In genomic region chr4:79227896-79228295, GRCh38 we compare ENCODE assay signal across 32 cellular contexts.
DNase-seq lines count a peak whose midpoint lies in the region; ATAC-seq, FAIRE-seq and TF ChIP-seq lines count a peak whose summit lies in the region.
"Had no signal": no experiment of that assay in that cellular context is flagged by ENCODE, and none has a peak within 500 bp of the region (broad histone marks: within the 10 kb centered on the region; RNA-seq: fewer than 3 reads in every experiment).

No MANE protein-coding gene starts in this region.

- H3K4me3 ChIP-seq in liver (ENCODE audit: low read depth in 1 of 3, low read length in 3 of 3) (no peak overlapping the region), HepG2 (replicated peaks in 1 of 3; ENCODE audit: insufficient read depth in 1 of 3, low read depth in 2 of 3, low read length in 3 of 3) (no peak overlapping the region)
- H3K4me3 ChIP-seq: body of pancreas, GM23248, heart left ventricle, skin epidermis had no signal

- TF ChIP-seq CTCF in liver (IDR thresholded peaks at IDR 0.05; ENCODE audit: low read depth, low read length, missing input control) (no peak), HepG2 (CRISPR knock-in tag; IDR thresholded peaks at IDR 0.05) (no peak)

- DNase-seq in HepG2 (ENCODE audit: low spot score) (no peak), fibroblast of gingiva (ENCODE audit: low read depth) (peak; percentile 71), myocyte (ENCODE audit: low read depth) (peak; percentile 75), NCI-H1436 treated with DMSO at 0.1 percent for 48 hours (lab: John Stamatoyannopoulos, UW) (no peak), NCI-H128 (lab: John Stamatoyannopoulos, UW; ENCODE audit: unreplicated experiment) (no peak)
- DNase-seq in activated CD4-positive, alpha-beta T cell treated with anti-CD3 and anti-CD28 coated beads for 48 hours, result no peak
- no peak for DNase-seq in activated CD4-positive, alpha-beta memory T cell treated with anti-CD3 and anti-CD28 coated beads for 36 hours
- DNase-seq: activated CD4-positive, alpha-beta memory T cell treated with anti-CD3 and anti-CD28 coated beads, Interleukin-2, amount 10 ng/mL, durations not matched to agents 7 days and 5 days; activated gamma-delta T cell treated with Interleukin-2 at 50 U/mL for 16 hours; activated naive CD8-positive, alpha-beta T cell treated with anti-CD3 and anti-CD28 coated beads, Interleukin-2, amount 50 U/mL, for 24 hours; CD4-positive, alpha-beta memory T cell; DMS153; foreskin keratinocyte; GM23248; kidney glomerular epithelial cell; NCI-H1048; NCI-H2081; NCI-H2227 treated with DMSO at 0.1 percent for 48 hours; NCI-H748 treated with DMSO at 0.1 percent for 48 hours; posterior cingulate gyrus; RPMI8226; SK-N-SH had no signal

- ATAC-seq in HepG2, result no peak
- ATAC-seq: activated CD4-positive, CD25-positive, alpha-beta regulatory T cell treated with anti-CD3 and anti-CD28 coated beads, Interleukin-2, amount 50 U/mL, for 24 hours; activated naive CD8-positive, alpha-beta T cell treated with anti-CD3 and anti-CD28 coated beads, Interleukin-2, amount 50 U/mL, for 24 hours; body of pancreas; foreskin keratinocyte; heart left ventricle had no signal

- H3K27me3 ChIP-seq in liver (ENCODE audit: control insufficient read depth in 4 of 4, insufficient read depth in 4 of 4, low read length in 3 of 4), result no peaks in the 10 kb centered on the region
- no peaks in the 10 kb centered on the region for H3K27me3 ChIP-seq in HepG2 (ENCODE audit: control insufficient read depth in 1 of 2, insufficient read depth in 2 of 2, low read length in 2 of 2)
- H3K27me3 ChIP-seq: body of pancreas, foreskin keratinocyte, heart left ventricle had no signal

- POLR2A ChIA-PET in HepG2 (lab: Yijun Ruan, JAX), result no interaction called here
- POLR2A ChIA-PET in activated CD4-positive, alpha-beta memory T cell treated with anti-CD3 and anti-CD28 coated beads for 36 hours (lab: Charles Lee), result no interaction called here

- FAIRE-seq in HepG2 (lab: Jason Lieb, UNC), result no peak

- CTCF ChIA-PET in HepG2 (lab: Yijun Ruan, JAX; ENCODE audit: low intra/inter-chr PET ratio, low total read pairs), result no interaction called here
- CTCF ChIA-PET in activated CD4-positive, alpha-beta memory T cell treated with anti-CD3 and anti-CD28 coated beads for 36 hours (lab: Charles Lee), result no interaction called here

- H4K20me1 ChIP-seq in HepG2 (ENCODE audit: insufficient read depth, low read length), result no peaks in the 10 kb centered on the region

- 27% methylated on average over 2 of the region's 2 CpGs for WGBS in liver
- 3% methylated on average over 2 of the region's 2 CpGs for whole genome bisulfite sequencing in HepG2 (ENCODE audit: low lambda C conversion rate)

- no peaks in the 10 kb centered on the region for H3K79me2 ChIP-seq in HepG2 (ENCODE audit: insufficient read depth, low read length)

- in situ Hi-C loops in HepG2 (cut with HindIII; ENCODE audit: extremely low pct_ligation_motif_present, low pct_unique_long_range_greater_than_20kb), result no loop called here

- H3K4me1 ChIP-seq in liver (ENCODE audit: control insufficient read depth in 4 of 4, insufficient read depth in 4 of 4, low read length in 3 of 4) (peaks cover 0 to 18% (median 4%) of the 10 kb centered on the region in 4 donors), HepG2 (ENCODE audit: insufficient read depth, low read length) (no peaks in the 10 kb centered on the region)
- H3K4me1 ChIP-seq: body of pancreas, foreskin keratinocyte had no signal

- H3K4me2 ChIP-seq in HepG2 (ENCODE audit: low read depth, low read length), result no peak overlapping the region
- H3K4me2 ChIP-seq: SK-N-SH had no signal

- BruUV-seq in HepG2 (replicated peaks; lab: Mats Ljungman, UMichigan), result no TSS peak

- H3K4me1 Mint-ChIP-seq in activated CD4-positive, alpha-beta memory T cell treated with anti-CD3 and anti-CD28 coated beads for 36 hours (ENCODE audit: low read depth), result no peaks in the 10 kb centered on the region
- H3K4me1 Mint-ChIP-seq: activated CD4-positive, alpha-beta memory T cell treated with anti-CD3 and anti-CD28 coated beads, Interleukin-2, amount 10 ng/mL, durations not matched to agents 7 days and 5 days; activated naive CD8-positive, alpha-beta T cell treated with anti-CD3 and anti-CD28 coated beads, Interleukin-2, amount 50 U/mL, for 24 hours; CD4-positive, alpha-beta memory T cell; memory B cell; neural crest cell had no signal

- no peak overlapping the region for H3K27ac Mint-ChIP-seq in activated CD4-positive, alpha-beta memory T cell treated with anti-CD3 and anti-CD28 coated beads for 36 hours
- H3K27ac Mint-ChIP-seq: activated CD4-positive, alpha-beta memory T cell treated with anti-CD3 and anti-CD28 coated beads, Interleukin-2, amount 10 ng/mL, durations not matched to agents 7 days and 5 days; activated naive CD8-positive, alpha-beta T cell treated with anti-CD3 and anti-CD28 coated beads, Interleukin-2, amount 50 U/mL, for 24 hours; memory B cell; stimulated activated naive CD8-positive, alpha-beta T cell treated with anti-CD3 and anti-CD28 coated beads, Interleukin-15, Interleukin-2, amounts not matched to agents 100 ng/mL and 50 ng/mL, for 24 hours; T-helper 1 cell treated with Interleukin-12 subunit alpha and Interleukin-12 subunit beta and Interleukin-4 antibody, amounts not matched to agents 30 μg/mL and 1 μg/mL, for 36 hours had no signal

- H3K4me3 Mint-ChIP-seq in activated CD4-positive, alpha-beta memory T cell treated with anti-CD3 and anti-CD28 coated beads for 36 hours, result no peak overlapping the region
- H3K4me3 Mint-ChIP-seq: activated CD4-positive, alpha-beta memory T cell treated with anti-CD3 and anti-CD28 coated beads, Interleukin-2, amount 10 ng/mL, durations not matched to agents 7 days and 5 days; activated naive CD8-positive, alpha-beta T cell treated with anti-CD3 and anti-CD28 coated beads, Interleukin-2, amount 50 U/mL, for 24 hours; CD4-positive, alpha-beta memory T cell; memory B cell; neural crest cell; stimulated activated naive CD8-positive, alpha-beta T cell treated with anti-CD3 and anti-CD28 coated beads, Interleukin-15, Interleukin-2, amounts not matched to agents 100 ng/mL and 50 ng/mL, for 24 hours; T-helper 1 cell treated with Interleukin-12 subunit alpha and Interleukin-12 subunit beta and Interleukin-4 antibody, amounts not matched to agents 30 μg/mL and 1 μg/mL, for 36 hours had no signal

- no peaks in the 10 kb centered on the region for H3K36me3 ChIP-seq in liver (ENCODE audit: control insufficient read depth in 4 of 4, insufficient read depth in 3 of 4, low read depth in 1 of 4, low read length in 3 of 4)
- no peaks in the 10 kb centered on the region for H3K36me3 ChIP-seq in HepG2 (replicated peaks in 1 of 2; ENCODE audit: control insufficient read depth in 1 of 2, insufficient read depth in 2 of 2, low read length in 2 of 2)
- H3K36me3 ChIP-seq: heart left ventricle had no signal

- H3K9me3 Mint-ChIP-seq in activated CD4-positive, alpha-beta memory T cell treated with anti-CD3 and anti-CD28 coated beads for 36 hours, result no peaks in the 10 kb centered on the region
- H3K9me3 Mint-ChIP-seq: activated CD4-positive, alpha-beta memory T cell treated with anti-CD3 and anti-CD28 coated beads, Interleukin-2, amount 10 ng/mL, durations not matched to agents 7 days and 5 days; activated naive CD8-positive, alpha-beta T cell treated with anti-CD3 and anti-CD28 coated beads, Interleukin-2, amount 50 U/mL, for 24 hours; memory B cell; neural crest cell; T-helper 1 cell treated with Interleukin-12 subunit alpha and Interleukin-12 subunit beta and Interleukin-4 antibody, amounts not matched to agents 30 μg/mL and 1 μg/mL, for 36 hours had no signal

- TF ChIP-seq RAD21 in liver (IDR thresholded peaks at IDR 0.05) (no peak), HepG2 (CRISPR knock-in tag; IDR thresholded peaks at IDR 0.05) (no peak)

- H2AFZ ChIP-seq in HepG2 (ENCODE audit: low read length), result no peak overlapping the region
- H2AFZ ChIP-seq: GM23248 had no signal

- TF ChIP-seq EP300 in HepG2 (IDR thresholded peaks at IDR 0.05; ENCODE audit: low read depth in 2 of 2, low read length in 2 of 2), result no peak
- TF ChIP-seq EP300 in HepG2 (CRISPR knock-in tag; IDR thresholded peaks at IDR 0.05; ENCODE audit: borderline replicate concordance), result no peak

- intact Hi-C loops in HepG2 (cut with micrococcal nuclease; ENCODE audit: unreplicated experiment), result no loop called here
- intact Hi-C loops in activated CD4-positive, alpha-beta memory T cell treated with anti-CD3 and anti-CD28 coated beads for 36 hours (cut with micrococcal nuclease), result no loop called here

- H3K9ac ChIP-seq in liver (ENCODE audit: low read depth in 1 of 2, low read length in 2 of 2) (no peak overlapping the region), HepG2 (ENCODE audit: insufficient read depth, low read depth, low read length) (no peak overlapping the region)
- H3K9ac ChIP-seq: GM23248, SK-N-SH had no signal

- no peaks in the 10 kb centered on the region for H3K36me3 Mint-ChIP-seq in activated CD4-positive, alpha-beta memory T cell treated with anti-CD3 and anti-CD28 coated beads for 36 hours
- H3K36me3 Mint-ChIP-seq: CD4-positive, alpha-beta memory T cell; memory B cell had no signal

- no peaks in the 10 kb centered on the region for H3K27me3 Mint-ChIP-seq in activated CD4-positive, alpha-beta memory T cell treated with anti-CD3 and anti-CD28 coated beads for 36 hours
- H3K27me3 Mint-ChIP-seq: activated CD4-positive, alpha-beta memory T cell treated with anti-CD3 and anti-CD28 coated beads, Interleukin-2, amount 10 ng/mL, durations not matched to agents 7 days and 5 days; activated naive CD8-positive, alpha-beta T cell treated with anti-CD3 and anti-CD28 coated beads, Interleukin-2, amount 50 U/mL, for 24 hours; CD4-positive, alpha-beta memory T cell; memory B cell; stimulated activated naive CD8-positive, alpha-beta T cell treated with anti-CD3 and anti-CD28 coated beads, Interleukin-15, Interleukin-2, amounts not matched to agents 100 ng/mL and 50 ng/mL, for 24 hours had no signal

- no peak for TF ChIP-seq POLR2A in HepG2 (IDR thresholded peaks at IDR 0.05; ENCODE audit: insufficient read depth in 1 of 2, low read depth in 2 of 2, low read length in 2 of 2)

- H3K9me3 ChIP-seq in liver (ENCODE audit: control insufficient read depth in 4 of 4, low read length in 3 of 4) (no peaks in the 10 kb centered on the region), HepG2 (ENCODE audit: low read length) (no peaks in the 10 kb centered on the region)
- H3K9me3 ChIP-seq: body of pancreas, heart left ventricle, SK-N-SH had no signal

- no peak overlapping the region for H3K27ac ChIP-seq in liver (ENCODE audit: low read depth in 1 of 2, low read length in 2 of 2)
- no peak overlapping the region for H3K27ac ChIP-seq in HepG2 (ENCODE audit: extremely low read length, insufficient read depth, low read length)
- H3K27ac ChIP-seq: body of pancreas, foreskin keratinocyte, GM23248, heart left ventricle, HL-60, skin epidermis had no signal

TF ChIP-seq in liver, 16 proteins besides CTCF, POLR2A, EP300 and RAD21 (continues in another document):
- TF ChIP-seq FOXA2 (IDR thresholded peaks at IDR 0.05), result peak; percentile 15

TF ChIP-seq in HepG2, 621 proteins besides CTCF, POLR2A, EP300 and RAD21:
- TF ChIP-seq SMYD3 (CRISPR knock-in tag; IDR thresholded peaks at IDR 0.05) (no peak), ZNF616 (CRISPR knock-in tag; IDR thresholded peaks at IDR 0.05; ENCODE audit: low read depth) (no peak)

Comparison
In these comparisons a context has a peak if more than half of its experiments do, and no peak if none do; other contexts are left out.
1. DNase-seq: peak in fibroblast of gingiva (single experiment) and myocyte (single experiment); none in HepG2 (single experiment), NCI-H1436 treated with DMSO at 0.1 percent for 48 hours (single experiment), activated CD4-positive, alpha-beta T cell treated with anti-CD3 and anti-CD28 coated beads for 48 hours (single experiment), NCI-H128 (single experiment) and activated CD4-positive, alpha-beta memory T cell treated with anti-CD3 and anti-CD28 coated beads for 36 hours (single experiment).